ENCODE assay signal across 8 cellular contexts in genomic region chr1:93615201-93616150, GRCh38.
A peak's percentile ranks its signal among the peaks of the same experiment; 100 is the strongest.
DNase-seq lines count a peak whose midpoint lies in the region; ATAC-seq and TF ChIP-seq lines count a peak whose summit lies in the region.

No MANE protein-coding gene starts in this region.

- ATAC-seq in CD4-positive, CD25-positive, alpha-beta regulatory T cell (ENCODE audit: low read depth in 2 of 2), result peak; percentile 35 to 44
- ATAC-seq in GM19372 (IDR thresholded peaks at IDR 0.05; ENCODE audit: low read depth, unreplicated experiment) (peak; percentile 71), HG03280 (IDR thresholded peaks at IDR 0.05; ENCODE audit: unreplicated experiment) (peak; percentile 64)

- no peak for TF ChIP-seq CTCF in fibroblast of the aortic adventitia (IDR thresholded peaks at IDR 0.05; ENCODE audit: insufficient read depth, low read length)

- H3K36me3 Mint-ChIP-seq in CD4-positive, CD25-positive, alpha-beta regulatory T cell, result no peaks in the 10 kb centered on the region

- peak overlapping the region; percentile 84 to 91 (median 87) for H3K27ac Mint-ChIP-seq in CD4-positive, CD25-positive, alpha-beta regulatory T cell

- peak overlapping the region in 1 of 4 donors; percentile 59 for H3K4me3 Mint-ChIP-seq in CD4-positive, CD25-positive, alpha-beta regulatory T cell

- peaks cover 12 to 21% (median 16%) of the 10 kb centered on the region in 4 donors for H3K4me1 Mint-ChIP-seq in CD4-positive, CD25-positive, alpha-beta regulatory T cell

- H3K27me3 ChIP-seq in CD4-positive, CD25-positive, alpha-beta regulatory T cell (ENCODE audit: control insufficient read depth, insufficient read depth, low read length), result no peaks in the 10 kb centered on the region

- DNase-seq in CD4-positive, CD25-positive, alpha-beta regulatory T cell, result peak in 1 of 3 donors; percentile 53
- DNase-seq in activated CD4-positive, alpha-beta T cell treated with anti-CD3 and anti-CD28 coated beads for 4 hours, result peak; percentile 7 to 10
- DNase-seq in fibroblast of the aortic adventitia (ENCODE audit: low read depth), result peak; percentile 76
- DNase-seq in stimulated activated CD4-positive, alpha-beta T cell treated with anti-CD3 and anti-CD28 coated beads, Interleukin-4, amount 100 ng/mL, for 24 hours, result peak; percentile 77
- no peak for DNase-seq in NCI-H345 treated with DMSO at 0.1 percent for 48 hours (lab: John Stamatoyannopoulos, UW; ENCODE audit: unreplicated experiment)
- DNase-seq in GOT3 (lab: John Stamatoyannopoulos, UW), result no peak

- no peak overlapping the region for H3K27ac ChIP-seq in CD4-positive, CD25-positive, alpha-beta regulatory T cell (ENCODE audit: insufficient read depth, low read length, poor library complexity, severe bottlenecking)

- H3K27me3 Mint-ChIP-seq in CD4-positive, CD25-positive, alpha-beta regulatory T cell, result no peaks in the 10 kb centered on the region

- no peaks in the 10 kb centered on the region for H3K9me3 Mint-ChIP-seq in CD4-positive, CD25-positive, alpha-beta regulatory T cell

- peaks cover 8% of the 10 kb centered on the region for H3K4me1 ChIP-seq in CD4-positive, CD25-positive, alpha-beta regulatory T cell (ENCODE audit: control insufficient read depth, insufficient read depth, low read length, poor library complexity, severe bottlenecking)

- H3K9me3 ChIP-seq in CD4-positive, CD25-positive, alpha-beta regulatory T cell (ENCODE audit: control insufficient read depth in 2 of 2, low read length in 2 of 2), result no peaks in the 10 kb centered on the region

- no peaks in the 10 kb centered on the region for H3K36me3 ChIP-seq in CD4-positive, CD25-positive, alpha-beta regulatory T cell (ENCODE audit: control insufficient read depth, insufficient read depth, low read length)

- peak overlapping the region; percentile 37 for H3K4me3 ChIP-seq in CD4-positive, CD25-positive, alpha-beta regulatory T cell (ENCODE audit: low read depth, low read length)
- no peak overlapping the region for H3K4me3 ChIP-seq in fibroblast of the aortic adventitia (ENCODE audit: low read depth, low read length)

Comparison
In these comparisons a context has a peak if more than half of its experiments do, and no peak if none do; other contexts are left out.
1. DNase-seq: peak in activated CD4-positive, alpha-beta T cell treated with anti-CD3 and anti-CD28 coated beads for 4 hours (2 of 2), fibroblast of the aortic adventitia (single experiment) and stimulated activated CD4-positive, alpha-beta T cell treated with anti-CD3 and anti-CD28 coated beads, Interleukin-4, amount 100 ng/mL, for 24 hours (single experiment); none in NCI-H345 treated with DMSO at 0.1 percent for 48 hours (single experiment) and GOT3 (single experiment).
2. Peak in every context shown above with its lines, with median percentiles within 50 percentile points of each other: ATAC-seq.